ENCODE assay signal across 8 cellular contexts in genomic region chr6:22954749-22955385, GRCh38.
A peak's percentile ranks its signal among the peaks of the same experiment; 100 is the strongest.
DNase-seq lines count a peak whose midpoint lies in the region; ATAC-seq and TF ChIP-seq lines count a peak whose summit lies in the region.

No MANE protein-coding gene starts in this region.

- no peaks in the 10 kb centered on the region for H3K27me3 Mint-ChIP-seq in activated T-helper 17 cell treated with anti-CD3 and anti-CD28 coated beads, Interleukin-2, amount 50 U/mL, for 72 hours
- H3K27me3 Mint-ChIP-seq in memory B cell = no peaks in the 10 kb centered on the region

- DNase-seq in right cardiac atrium = no peak
- no peak for DNase-seq in left cardiac atrium
- DNase-seq in memory B cell (ENCODE audit: low spot score in 2 of 2) = no peak
- DNase-seq in GM13977 (ENCODE audit: low spot score) = no peak
- DNase-seq in substantia nigra (lab: John Stamatoyannopoulos, UW) = no peak
- DNase-seq in dedifferentiated amniotic fluid mesenchymal stem cell (ENCODE audit: extremely low spot score) = no peak

- peaks cover 8% of the 10 kb centered on the region for H3K4me1 Mint-ChIP-seq in activated T-helper 17 cell treated with anti-CD3 and anti-CD28 coated beads, Interleukin-2, amount 50 U/mL, for 72 hours
- H3K4me1 Mint-ChIP-seq in memory B cell = peaks cover 6% of the 10 kb centered on the region

- no peak for TF ChIP-seq CTCF in GM13977 (IDR thresholded peaks at IDR 0.05; ENCODE audit: extremely low read depth, insufficient read depth, missing control alignments)

- peak overlapping the region; percentile 50 for H3K4me3 ChIP-seq in right cardiac atrium (ENCODE audit: low read length)

- in situ Hi-C loops in GM13977 (cut with MboI; ENCODE audit: low pct_unique_long_range_greater_than_20kb, low sequenced_read_pairs, unreplicated experiment) = no loop called here

- 39% methylated on average over 5 of the region's 5 CpGs for WGBS in right cardiac atrium

- H3K9me3 Mint-ChIP-seq in activated T-helper 17 cell treated with anti-CD3 and anti-CD28 coated beads, Interleukin-2, amount 50 U/mL, for 72 hours = peaks cover 8% of the 10 kb centered on the region
- H3K9me3 Mint-ChIP-seq in memory B cell = peaks cover 17% of the 10 kb centered on the region

- H3K27ac ChIP-seq in right cardiac atrium (ENCODE audit: low read length) (no peak overlapping the region), substantia nigra (ENCODE audit: low read depth, low read length, poor library complexity, severe bottlenecking) (no peak overlapping the region)

- peak overlapping the region; percentile 46 for H3K27ac Mint-ChIP-seq in activated T-helper 17 cell treated with anti-CD3 and anti-CD28 coated beads, Interleukin-2, amount 50 U/mL, for 72 hours
- H3K27ac Mint-ChIP-seq in memory B cell = no peak overlapping the region

- no peaks in the 10 kb centered on the region for H3K36me3 Mint-ChIP-seq in activated T-helper 17 cell treated with anti-CD3 and anti-CD28 coated beads, Interleukin-2, amount 50 U/mL, for 72 hours (ENCODE audit: low read depth)
- no peaks in the 10 kb centered on the region for H3K36me3 Mint-ChIP-seq in memory B cell

- peaks cover 2% of the 10 kb centered on the region for H3K4me1 ChIP-seq in right cardiac atrium (ENCODE audit: control insufficient read depth, insufficient read depth, low read length)

- no peaks in the 10 kb centered on the region for H3K9me3 ChIP-seq in right cardiac atrium (ENCODE audit: control insufficient read depth, low read length)

- no peaks in the 10 kb centered on the region for H3K27me3 ChIP-seq in right cardiac atrium (ENCODE audit: control insufficient read depth, insufficient read depth)

- no peak for ATAC-seq in right cardiac atrium
- ATAC-seq in left cardiac atrium = no peak
- ATAC-seq in HG03460 (IDR thresholded peaks at IDR 0.05; ENCODE audit: unreplicated experiment) = peak; percentile 65
- peak; percentile 43 for ATAC-seq in activated T-helper 17 cell treated with anti-CD3 and anti-CD28 coated beads, Interleukin-2, amount 50 U/mL, for 72 hours (replicated peaks)
- ATAC-seq in memory B cell (ENCODE audit: low read depth) = no peak

- peak overlapping the region; percentile 72 for H3K4me3 Mint-ChIP-seq in activated T-helper 17 cell treated with anti-CD3 and anti-CD28 coated beads, Interleukin-2, amount 50 U/mL, for 72 hours
- H3K4me3 Mint-ChIP-seq in memory B cell = peak overlapping the region; percentile 41

- intact Hi-C loops in right cardiac atrium (cut with DNase I) = no loop called here
- intact Hi-C loops in left cardiac atrium (cut with DNase I) = no loop called here

Comparison
In these comparisons a context has a peak if more than half of its experiments do, and no peak if none do; other contexts are left out.
1. ATAC-seq: peak in HG03460 (single experiment) and activated T-helper 17 cell treated with anti-CD3 and anti-CD28 coated beads, Interleukin-2, amount 50 U/mL, for 72 hours (single experiment); none in right cardiac atrium (0 of 2), left cardiac atrium (0 of 2) and memory B cell (single experiment).